9 cellular contexts compared by ENCODE assay signal in genomic region chr13:101520672-101521071, GRCh38.
DNase-seq lines count a peak whose midpoint lies in the region; ATAC-seq and TF ChIP-seq lines count a peak whose summit lies in the region.
"Had no signal": no experiment of that assay in that cellular context is flagged by ENCODE, and none has a peak within 500 bp of the region (broad histone marks: within the 10 kb centered on the region; RNA-seq: fewer than 3 reads in every experiment).

No MANE protein-coding gene starts in this region.

- peaks cover 13% of the 10 kb centered on the region for H3K4me1 Mint-ChIP-seq in WTC11
- peaks cover 10 to 22% (median 15%) of the 10 kb centered on the region in 7 donors for H3K4me1 Mint-ChIP-seq in naive thymus-derived CD4-positive, alpha-beta T cell

- peaks cover 8 to 18% of the 10 kb centered on the region in 2 donors for H3K4me1 ChIP-seq in naive thymus-derived CD4-positive, alpha-beta T cell (ENCODE audit: control insufficient read depth in 2 of 2, insufficient read depth in 2 of 2, low read length in 2 of 2)
- peaks cover 6% of the 10 kb centered on the region for H3K4me1 ChIP-seq in left ventricle myocardium inferior

- CTCF ChIA-PET in WTC11 (lab: Charles Lee), result no interaction called here
- CTCF ChIA-PET in naive thymus-derived CD4-positive, alpha-beta T cell (lab: Charles Lee), result interaction anchor here (1.6 kb wide), 1 partner anchor 236 kb away, joined by 4 read pairs; no protein-coding TSS in a partner anchor

- intact Hi-C loops in naive thymus-derived CD4-positive, alpha-beta T cell (cut with micrococcal nuclease), result no loop called here
- intact Hi-C loops in left ventricle myocardium inferior (cut with micrococcal nuclease), result no loop called here

- H3K27ac Mint-ChIP-seq in WTC11, result peak overlapping the region; percentile 17; the same call in 1 of the 2 replicates
- no peak overlapping the region for H3K27ac Mint-ChIP-seq in naive thymus-derived CD4-positive, alpha-beta T cell

- H3K9me3 Mint-ChIP-seq in WTC11, result no peaks in the 10 kb centered on the region
- peaks cover 0 to 2% (median 0%) of the 10 kb centered on the region in 11 donors for H3K9me3 Mint-ChIP-seq in naive thymus-derived CD4-positive, alpha-beta T cell

- no peaks in the 10 kb centered on the region for H3K36me3 ChIP-seq in naive thymus-derived CD4-positive, alpha-beta T cell (ENCODE audit: control insufficient read depth in 2 of 3, insufficient read depth in 3 of 3, low read length in 3 of 3)
- H3K36me3 ChIP-seq in left ventricle myocardium inferior, result no peaks in the 10 kb centered on the region

- H3K4me3 ChIP-seq in naive thymus-derived CD4-positive, alpha-beta T cell (ENCODE audit: low read length), result no peak overlapping the region
- H3K4me3 ChIP-seq in left ventricle myocardium inferior, result no peak overlapping the region

- no peak overlapping the region for H3K4me3 Mint-ChIP-seq in WTC11
- H3K4me3 Mint-ChIP-seq in naive thymus-derived CD4-positive, alpha-beta T cell, result peak overlapping the region in 2 of 10 donors; percentile 12 to 24

- no peaks in the 10 kb centered on the region for H3K27me3 ChIP-seq in naive thymus-derived CD4-positive, alpha-beta T cell (ENCODE audit: control insufficient read depth in 2 of 2, insufficient read depth in 2 of 2, low read length in 2 of 2)
- H3K27me3 ChIP-seq in left ventricle myocardium inferior (ENCODE audit: low read depth), result no peaks in the 10 kb centered on the region

- no peak overlapping the region for H3K27ac ChIP-seq in naive thymus-derived CD4-positive, alpha-beta T cell (ENCODE audit: low read depth, low read length)
- no peak overlapping the region for H3K27ac ChIP-seq in left ventricle myocardium inferior (replicated peaks)
- H3K27ac ChIP-seq: HL-60 had no signal

- no peak for DNase-seq in WTC11 (ENCODE audit: low spot score)
- peak in 2 of 9 donors; percentile 6 to 7 for DNase-seq in naive thymus-derived CD4-positive, alpha-beta T cell
- no peak for DNase-seq in activated gamma-delta T cell (lab: John Stamatoyannopoulos, UW)
- no peak for DNase-seq in left ventricle myocardium inferior
- DNase-seq in occipital lobe (lab: John Stamatoyannopoulos, UW), result no peak

- TF ChIP-seq CTCF in WTC11 (IDR thresholded peaks at IDR 0.05), result no peak
- no peak for TF ChIP-seq CTCF in left ventricle myocardium inferior (IDR thresholded peaks at IDR 0.05; ENCODE audit: borderline replicate concordance)

- no peaks in the 10 kb centered on the region for H3K9me3 ChIP-seq in naive thymus-derived CD4-positive, alpha-beta T cell (ENCODE audit: control insufficient read depth in 2 of 3, low read length in 3 of 3)
- no peaks in the 10 kb centered on the region for H3K9me3 ChIP-seq in left ventricle myocardium inferior (replicated peaks)

- no peaks in the 10 kb centered on the region for H3K27me3 Mint-ChIP-seq in WTC11 (ENCODE audit: low read depth)
- H3K27me3 Mint-ChIP-seq in naive thymus-derived CD4-positive, alpha-beta T cell, result peaks cover 0 to 24% (median 0%) of the 10 kb centered on the region in 5 donors

- ATAC-seq in GM18867 (IDR thresholded peaks at IDR 0.05; ENCODE audit: unreplicated experiment) (peak; percentile 86), HG03097 (IDR thresholded peaks at IDR 0.05; ENCODE audit: low FRiP score, unreplicated experiment) (peak; percentile 99), WTC11 (no peak), GM21723 (IDR thresholded peaks at IDR 0.05; ENCODE audit: unreplicated experiment) (no peak)
- ATAC-seq in naive thymus-derived CD4-positive, alpha-beta T cell, result peak; percentile 69

- POLR2A ChIA-PET in WTC11 (lab: Charles Lee), result no interaction called here
- POLR2A ChIA-PET in naive thymus-derived CD4-positive, alpha-beta T cell (lab: Charles Lee), result no interaction called here

- H3K36me3 Mint-ChIP-seq in WTC11, result no peaks in the 10 kb centered on the region
- no peaks in the 10 kb centered on the region for H3K36me3 Mint-ChIP-seq in naive thymus-derived CD4-positive, alpha-beta T cell

TF ChIP-seq in WTC11, 78 proteins besides CTCF, POLR2A, EP300 and RAD21:
- TF ChIP-seq CBFB (CRISPR knock-in tag; IDR thresholded peaks at IDR 0.05; ENCODE audit: low read depth) (no peak), ELF4 (CRISPR knock-in tag; IDR thresholded peaks at IDR 0.05; ENCODE audit: low read depth) (no peak), PRDM15 (CRISPR knock-in tag; IDR thresholded peaks at IDR 0.05) (no peak), TEAD1 (CRISPR knock-in tag; IDR thresholded peaks at IDR 0.05) (no peak), SMAD3 (CRISPR knock-in tag; IDR thresholded peaks at IDR 0.05; ENCODE audit: borderline replicate concordance) (no peak)

Comparison
In these comparisons a context has a peak if more than half of its experiments do, and no peak if none do; other contexts are left out.
1. ATAC-seq: peak in GM18867 (single experiment), HG03097 (single experiment) and naive thymus-derived CD4-positive, alpha-beta T cell (single experiment); none in WTC11 (single experiment) and GM21723 (single experiment).